In the genomic region with DNA sequence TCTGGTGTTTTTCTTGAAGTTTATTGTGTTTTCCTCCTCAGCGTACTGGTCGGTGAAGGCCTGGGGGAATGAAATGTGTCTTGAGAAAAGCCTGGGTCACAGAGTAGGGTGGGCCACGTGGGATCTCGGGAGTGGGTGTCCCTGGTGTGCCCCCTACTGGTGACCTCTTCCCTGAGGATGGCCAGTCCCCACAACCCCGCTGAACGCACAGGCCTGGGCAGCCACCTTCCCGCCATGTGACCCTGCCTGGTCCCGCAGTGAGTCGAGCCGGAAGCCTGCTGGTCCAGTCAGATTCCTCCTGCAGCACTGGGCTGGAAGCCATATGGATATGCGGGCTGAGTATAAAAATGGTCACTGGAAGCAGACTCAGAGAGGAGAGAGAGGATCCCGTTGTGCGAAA, we compare ENCODE assay signal across 27 cellular contexts. TPM values are rescaled to one million over a fixed set of nuclear protein-coding genes. Genes with fewer than 3 reads are reported as not detected.
DNase-seq lines count a peak whose midpoint lies in the region; FAIRE-seq and TF ChIP-seq lines count a peak whose summit lies in the region.
"Had no signal": no experiment of that assay in that cellular context is flagged by ENCODE, and none has a peak within 500 bp of the region (broad histone marks: within the 10 kb centered on the region; RNA-seq: fewer than 3 reads in every experiment).

No MANE protein-coding gene starts in this region.

- TF ChIP-seq CTCF in NB4 (IDR thresholded peaks at IDR 0.05; ENCODE audit: low read depth, low read length) (peak; percentile 16), H1 (IDR thresholded peaks at IDR 0.05; ENCODE audit: control extremely low read depth in 1 of 3, insufficient read depth in 1 of 3, low read depth in 1 of 3, low read length in 3 of 3) (peak; percentile 20 to 63 (median 37); a peak in 3 of 4 replicates), prostate gland (IDR thresholded peaks at IDR 0.05) (no peak)

- H3K9me3 Mint-ChIP-seq in activated naive CD4-positive, alpha-beta T cell treated with anti-CD3 and anti-CD28 coated beads, Interleukin-2, amount 50 U/mL, for 24 hours = no peaks in the 10 kb centered on the region
- H3K9me3 Mint-ChIP-seq: activated naive CD4-positive, alpha-beta T cell treated with anti-CD3 and anti-CD28 coated beads, Interleukin-2, amount 50 U/mL, for 72 hours; activated T-helper 17 cell treated with anti-CD3 and anti-CD28 coated beads, Interleukin-2, amount 50 U/mL, for 72 hours; memory B cell; stimulated activated naive CD8-positive, alpha-beta T cell treated with anti-CD3 and anti-CD28 coated beads, Interleukin-15, Interleukin-2, amounts not matched to agents 100 ng/mL and 50 ng/mL, for 24 hours had no signal

- no peak overlapping the region for H2BK15ac ChIP-seq in H1 (ENCODE audit: low read length)

- H3K27me3 Mint-ChIP-seq in activated naive CD4-positive, alpha-beta T cell treated with anti-CD3 and anti-CD28 coated beads, Interleukin-2, amount 50 U/mL, for 24 hours = no peaks in the 10 kb centered on the region
- H3K27me3 Mint-ChIP-seq: activated CD8-positive, alpha-beta T cell treated with anti-CD3 and anti-CD28 coated beads for 36 hours; activated T-helper 17 cell treated with anti-CD3 and anti-CD28 coated beads, Interleukin-2, amount 50 U/mL, for 72 hours; CD4-positive, alpha-beta memory T cell; memory B cell; stimulated activated naive CD8-positive, alpha-beta T cell treated with anti-CD3 and anti-CD28 coated beads, Interleukin-15, Interleukin-2, amounts not matched to agents 100 ng/mL and 50 ng/mL, for 24 hours had no signal

- H2AFZ ChIP-seq in H1 (ENCODE audit: low read length) = peak overlapping the region; percentile 32; the same call in 1 of the 2 replicates

- no peaks in the 10 kb centered on the region for H3K9me3 ChIP-seq in H1 (ENCODE audit: insufficient read depth in 2 of 2, low read depth in 1 of 2, low read length in 1 of 2)
- no peaks in the 10 kb centered on the region for H3K9me3 ChIP-seq in prostate gland
- H3K9me3 ChIP-seq: pancreas, testis had no signal

- no peak overlapping the region for H3K18ac ChIP-seq in H1 (ENCODE audit: extremely low read depth, low read length)

- H3K27me3 ChIP-seq in H1 (replicated peaks in 1 of 4; ENCODE audit: control insufficient read depth in 3 of 4, extremely low read depth in 1 of 4, insufficient read depth in 3 of 4, low read length in 3 of 4) (no peaks in the 10 kb centered on the region), prostate gland (replicated peaks; ENCODE audit: insufficient read depth) (no peaks in the 10 kb centered on the region)
- H3K27me3 ChIP-seq: breast epithelium, pancreas, testis had no signal

- H4K91ac ChIP-seq in H1 (replicated peaks; ENCODE audit: insufficient read length, low read length) = peak overlapping the region; percentile 27

- no peaks in the 10 kb centered on the region for H3K36me3 Mint-ChIP-seq in activated naive CD4-positive, alpha-beta T cell treated with anti-CD3 and anti-CD28 coated beads, Interleukin-2, amount 50 U/mL, for 24 hours
- H3K36me3 Mint-ChIP-seq: activated naive CD4-positive, alpha-beta T cell treated with anti-CD3 and anti-CD28 coated beads, Interleukin-2, amount 50 U/mL, for 72 hours had no signal

- H4K8ac ChIP-seq in H1 (ENCODE audit: extremely low read depth, insufficient read depth, low read length) = no peak overlapping the region

- whole genome bisulfite sequencing in H1 (ENCODE audit: extremely low coverage in 1 of 2, insufficient coverage in 1 of 2, insufficient read length in 1 of 2, insufficient replicate concordance in 2 of 2, low coverage in 1 of 2, low lambda C conversion rate in 2 of 2, missing lambda C conversion rate in 1 of 2), 2 experiments = 89% methylated on average over 13 of the region's 13 CpGs; no CpG with 5 or more reads in 1 of the 2 experiments
- WGBS in prostate gland = 89% methylated on average over 13 of the region's 13 CpGs

- H3K23ac ChIP-seq in H1 (ENCODE audit: insufficient read length) = no peak overlapping the region

- no peak for DNase-seq in activated naive CD4-positive, alpha-beta T cell (lab: John Stamatoyannopoulos, UW)
- DNase-seq in NB4 (ENCODE audit: low read depth) (no peak), H1 (ENCODE audit: low read depth in 1 of 2, low spot score in 2 of 2) (no peak), prostate gland (ENCODE audit: low spot score) (no peak), NCI-H1105 treated with DMSO at 0.1 percent for 48 hours (lab: John Stamatoyannopoulos, UW) (no peak), pons (ENCODE audit: low spot score) (no peak)
- no peak for DNase-seq in activated effector memory CD4-positive, alpha-beta T cell treated with Interleukin-2 at 50 U/mL for 16 hours
- DNase-seq: activated CD8-positive, alpha-beta memory T cell treated with anti-CD3 and anti-CD28 coated beads, Interleukin-2, amount 50 U/mL, for 48 hours; activated CD8-positive, alpha-beta T cell treated with anti-CD3 and anti-CD28 coated beads for 36 hours; CD4-positive, alpha-beta memory T cell; EL; hypothalamus; NCI-H1092 treated with DMSO at 0.1 percent for 48 hours; NCI-H187 treated with DMSO at 0.1 percent for 48 hours; NCI-H2171 treated with DMSO at 0.1 percent for 48 hours; NCI-H510A treated with DMSO at 0.1 percent for 48 hours; pancreas; small intestine; testis had no signal

- no peak overlapping the region for H3K4ac ChIP-seq in H1 (replicated peaks; ENCODE audit: insufficient read length, low read depth, low read length)

- TF ChIP-seq RAD21 in H1 (IDR thresholded peaks at IDR 0.05 in 1 of 2, conservative IDR thresholded peaks at IDR 0.05 in 1 of 2; ENCODE audit: low read depth in 2 of 2, low read length in 2 of 2) = peak; percentile 16 to 29; a peak in 1 of 4 replicates

- CTCF ChIA-PET in H1 (lab: Charles Lee; ENCODE audit: partially characterized antibody) = interaction anchor here (0.6 to 2.7 kb wide), 8 partner anchors 9 to 307 kb away, joined by 3 to 16 read pairs (median 4); no protein-coding TSS in a partner anchor

- H3K9ac ChIP-seq in H1 (replicated peaks in 1 of 4; ENCODE audit: extremely low read depth in 1 of 4, low read depth in 3 of 4, low read length in 3 of 4) = no peak overlapping the region

- H2BK120ac ChIP-seq in H1 (replicated peaks; ENCODE audit: low read depth, low read length) = no peak overlapping the region

- TF ChIP-seq POLR2A in NB4 (IDR thresholded peaks at IDR 0.05; ENCODE audit: extremely low read depth, insufficient read length) (no peak), H1 (IDR thresholded peaks at IDR 0.05; ENCODE audit: control extremely low read depth in 1 of 2, low read depth in 2 of 2, low read length in 2 of 2) (no peak), prostate gland (IDR thresholded peaks at IDR 0.05) (no peak)

- H3K4me2 ChIP-seq in H1 (ENCODE audit: insufficient read depth in 1 of 2, low read depth in 2 of 2, low read length in 2 of 2) = no peak overlapping the region

- no peaks in the 10 kb centered on the region for H3K79me1 ChIP-seq in H1 (ENCODE audit: low read depth, low read length)

- no peak overlapping the region for H4K5ac ChIP-seq in H1 (ENCODE audit: insufficient read length, low read depth, low read length)

- POLR2A ChIA-PET in H1 (lab: Charles Lee; ENCODE audit: partially characterized antibody) = no interaction called here

- no peak overlapping the region for H2BK20ac ChIP-seq in H1 (ENCODE audit: low read length)

- H3K14ac ChIP-seq in H1 (ENCODE audit: insufficient read length) = no peak overlapping the region

- H3K23me2 ChIP-seq in H1 (ENCODE audit: low read depth, low read length) = no peaks in the 10 kb centered on the region

- peaks cover 20% of the 10 kb centered on the region for H3K4me1 Mint-ChIP-seq in activated naive CD4-positive, alpha-beta T cell treated with anti-CD3 and anti-CD28 coated beads, Interleukin-2, amount 50 U/mL, for 24 hours

- H3K56ac ChIP-seq in H1 (replicated peaks; ENCODE audit: insufficient read length, low read depth, low read length) = no peak overlapping the region

- intact Hi-C loops in prostate gland (cut with DNase I) = no loop called here

- no peaks in the 10 kb centered on the region for H3K79me2 ChIP-seq in H1 (ENCODE audit: control insufficient read depth in 1 of 2, insufficient read depth in 2 of 2, low read length in 2 of 2)

- H2BK12ac ChIP-seq in H1 (ENCODE audit: low read depth, low read length) = no peak overlapping the region

- H3K4me3 Mint-ChIP-seq in activated naive CD4-positive, alpha-beta T cell treated with anti-CD3 and anti-CD28 coated beads, Interleukin-2, amount 50 U/mL, for 24 hours = no peak overlapping the region
- H3K4me3 Mint-ChIP-seq: activated CD8-positive, alpha-beta T cell treated with anti-CD3 and anti-CD28 coated beads for 36 hours; activated T-helper 17 cell treated with anti-CD3 and anti-CD28 coated beads, Interleukin-2, amount 50 U/mL, for 72 hours; CD4-positive, alpha-beta memory T cell; memory B cell; stimulated activated naive CD8-positive, alpha-beta T cell treated with anti-CD3 and anti-CD28 coated beads, Interleukin-15, Interleukin-2, amounts not matched to agents 100 ng/mL and 50 ng/mL, for 24 hours had no signal

- no peak for FAIRE-seq in H1 (lab: Jason Lieb, UNC)
- FAIRE-seq: colon, pancreas, small intestine had no signal

- no peak overlapping the region for H3K27ac ChIP-seq in H1 (ENCODE audit: low read depth, low read length)
- H3K27ac ChIP-seq in prostate gland = no peak overlapping the region
- H3K27ac ChIP-seq: breast epithelium, pancreas, SK-N-MC, testis had no signal

- H3K4me1 ChIP-seq in H1 (replicated peaks in 1 of 4; ENCODE audit: control insufficient read depth in 3 of 4, insufficient read depth in 4 of 4, low read length in 3 of 4) (no peaks in the 10 kb centered on the region; a peak in 1 of 7 replicates), prostate gland (replicated peaks) (no peaks in the 10 kb centered on the region)
- H3K4me1 ChIP-seq: breast epithelium, pancreas, testis had no signal

- no peaks in the 10 kb centered on the region for H4K20me1 ChIP-seq in H1 (replicated peaks in 1 of 2; ENCODE audit: control insufficient read depth in 1 of 2, insufficient read depth in 2 of 2, low read length in 2 of 2)

- TF ChIP-seq EP300 in H1 (IDR thresholded peaks at IDR 0.05; ENCODE audit: borderline replicate concordance in 1 of 2, low read depth in 2 of 2, low read length in 2 of 2) = no peak

- H2AK5ac ChIP-seq in H1 (ENCODE audit: low read depth, low read length) = no peak overlapping the region

- H3K36me3 ChIP-seq in H1 (ENCODE audit: control insufficient read depth in 2 of 4, insufficient read depth in 4 of 4, low read length in 3 of 4) (no peaks in the 10 kb centered on the region), prostate gland (no peaks in the 10 kb centered on the region)
- H3K36me3 ChIP-seq: breast epithelium, pancreas had no signal

- H2BK5ac ChIP-seq in H1 (ENCODE audit: low read depth, low read length) = no peak overlapping the region

- H3K27ac Mint-ChIP-seq in activated naive CD4-positive, alpha-beta T cell treated with anti-CD3 and anti-CD28 coated beads, Interleukin-2, amount 50 U/mL, for 24 hours = peak overlapping the region; percentile 59
- H3K27ac Mint-ChIP-seq: activated CD8-positive, alpha-beta T cell treated with anti-CD3 and anti-CD28 coated beads for 36 hours; activated T-helper 17 cell treated with anti-CD3 and anti-CD28 coated beads, Interleukin-2, amount 50 U/mL, for 72 hours; CD4-positive, alpha-beta memory T cell; memory B cell; stimulated activated naive CD8-positive, alpha-beta T cell treated with anti-CD3 and anti-CD28 coated beads, Interleukin-15, Interleukin-2, amounts not matched to agents 100 ng/mL and 50 ng/mL, for 24 hours had no signal

- H3K4me3 ChIP-seq in NB4 (ENCODE audit: low read depth, low read length) = no peak overlapping the region
- H3K4me3 ChIP-seq in H1 (ENCODE audit: extremely low read depth in 1 of 4, insufficient read depth in 2 of 4, low read depth in 3 of 4, low read length in 4 of 4) = no peak overlapping the region
- no peak overlapping the region for H3K4me3 ChIP-seq in prostate gland
- H3K4me3 ChIP-seq: breast epithelium, pancreas, SK-N-MC, testis had no signal

RNA-seq across cellular contexts. Expression of a gene that starts 52.9 kb away (rescaled TPM):
- total RNA-seq in H1 (2021; fragmentation: NEBNext Ultra II Directional; extraction: Animal tissue kit (Norgen Biotek cat#: 25700)) = 95.6 and 96.5 TPM in 2 replicates
- 109 and 121 TPM in 2 replicates for polyA plus RNA-seq in H1 (2011; rRNA removed)
- 92.3 TPM for polyA plus RNA-seq in H1 (2011; cell fraction: cytosol; rRNA removed)
- polyA plus RNA-seq in H1 (2011; cell fraction: nucleus; rRNA removed) = 152 TPM
- polyA plus RNA-seq in H1 (2012, experiment 1 of 2) = 61.6 to 94.7 TPM (median 83.3 TPM) in 4 replicates
- polyA plus RNA-seq in H1 (2012, experiment 2 of 2) = 78.3 TPM
- 62.9 TPM for polyA plus RNA-seq in H1 (2013, experiment 1 of 2)
- polyA plus RNA-seq in H1 (2013, experiment 2 of 2) = 65.3 TPM
- polyA minus RNA-seq in H1 (2011; rRNA and poly(A)+ RNA removed) = 176 and 215 TPM in 2 replicates
- polyA minus RNA-seq in H1 (2011; cell fraction: cytosol; rRNA and poly(A)+ RNA removed) = 71.7 TPM
- polyA minus RNA-seq in H1 (2011; cell fraction: nucleus; rRNA and poly(A)+ RNA removed) = 67.7 TPM
- 100 to 1,000 TPM in 1 of 2 donors, 10 to 100 TPM in 1; 22.6 to 102 TPM for total RNA-seq in prostate gland

Comparison
In these comparisons a context has a peak if more than half of its experiments do, and no peak if none do; other contexts are left out.
1. CTCF ChIP-seq: peak in NB4 (single experiment) and H1 (3 of 3); none in prostate gland (0 of 4).